In genomic region chr22:23495614-23496444, GRCh38 we compare ENCODE assay signal across 17 cellular contexts.
A peak's percentile ranks its signal among the peaks of the same experiment; 100 is the strongest.
DNase-seq lines count a peak whose midpoint lies in the region; ATAC-seq and TF ChIP-seq lines count a peak whose summit lies in the region.
"Had no signal": no experiment of that assay in that cellular context is flagged by ENCODE, and none has a peak within 500 bp of the region (broad histone marks: within the 10 kb centered on the region; RNA-seq: fewer than 3 reads in every experiment).

No MANE protein-coding gene starts in this region.

- peak; percentile 21 for ATAC-seq in activated T-helper 17 cell treated with anti-CD3 and anti-CD28 coated beads, Interleukin-2, amount 50 U/mL, for 72 hours (replicated peaks)
- ATAC-seq in left ventricle myocardium superior = no peak
- ATAC-seq: Panc1 had no signal

- H3K4me1 Mint-ChIP-seq in T-helper 1 cell treated with Interleukin-12 subunit alpha and Interleukin-12 subunit beta and Interleukin-4 antibody, amounts not matched to agents 30 μg/mL and 1 μg/mL, for 36 hours (ENCODE audit: low read depth) = peaks cover 6% of the 10 kb centered on the region
- peaks cover 8% of the 10 kb centered on the region for H3K4me1 Mint-ChIP-seq in activated T-helper 17 cell treated with anti-CD3 and anti-CD28 coated beads, Interleukin-2, amount 50 U/mL, for 72 hours
- peaks cover 2% of the 10 kb centered on the region for H3K4me1 Mint-ChIP-seq in glutamatergic neuron (ENCODE audit: low read depth, unreplicated experiment)
- H3K4me1 Mint-ChIP-seq: B cell had no signal

- no peaks in the 10 kb centered on the region for H3K36me3 Mint-ChIP-seq in T-helper 1 cell treated with Interleukin-12 subunit alpha and Interleukin-12 subunit beta and Interleukin-4 antibody, amounts not matched to agents 30 μg/mL and 1 μg/mL, for 36 hours (ENCODE audit: low read depth)
- H3K36me3 Mint-ChIP-seq in activated T-helper 17 cell treated with anti-CD3 and anti-CD28 coated beads, Interleukin-2, amount 50 U/mL, for 72 hours (ENCODE audit: low read depth) = no peaks in the 10 kb centered on the region
- H3K36me3 Mint-ChIP-seq in glutamatergic neuron (ENCODE audit: unreplicated experiment) = no peaks in the 10 kb centered on the region

- peak overlapping the region; percentile 76 for H3K27ac Mint-ChIP-seq in T-helper 1 cell treated with Interleukin-12 subunit alpha and Interleukin-12 subunit beta and Interleukin-4 antibody, amounts not matched to agents 30 μg/mL and 1 μg/mL, for 36 hours
- H3K27ac Mint-ChIP-seq in activated T-helper 17 cell treated with anti-CD3 and anti-CD28 coated beads, Interleukin-2, amount 50 U/mL, for 72 hours = peak overlapping the region; percentile 90
- H3K27ac Mint-ChIP-seq in glutamatergic neuron (ENCODE audit: unreplicated experiment) = no peak overlapping the region
- H3K27ac Mint-ChIP-seq: B cell, progenitor cell of endocrine pancreas had no signal

- no peaks in the 10 kb centered on the region for H3K9me3 Mint-ChIP-seq in T-helper 1 cell treated with Interleukin-12 subunit alpha and Interleukin-12 subunit beta and Interleukin-4 antibody, amounts not matched to agents 30 μg/mL and 1 μg/mL, for 36 hours
- no peaks in the 10 kb centered on the region for H3K9me3 Mint-ChIP-seq in activated T-helper 17 cell treated with anti-CD3 and anti-CD28 coated beads, Interleukin-2, amount 50 U/mL, for 72 hours
- peaks cover 6% of the 10 kb centered on the region for H3K9me3 Mint-ChIP-seq in glutamatergic neuron (ENCODE audit: unreplicated experiment)

- H3K27me3 ChIP-seq in osteoblast (ENCODE audit: insufficient read depth, low read length) = no peaks in the 10 kb centered on the region

- no peaks in the 10 kb centered on the region for H3K9me3 ChIP-seq in osteoblast (ENCODE audit: low read depth, low read length)
- H3K9me3 ChIP-seq: esophagus squamous epithelium had no signal

- no peak overlapping the region for H2AFZ ChIP-seq in osteoblast (ENCODE audit: low read length)

- no peaks in the 10 kb centered on the region for H3K79me2 ChIP-seq in osteoblast (ENCODE audit: insufficient read depth, low read length)

- H3K27ac ChIP-seq in osteoblast (ENCODE audit: low read depth, low read length) = no peak overlapping the region
- H3K27ac ChIP-seq: 22Rv1, esophagus squamous epithelium had no signal

- TF ChIP-seq CTCF in osteoblast (IDR thresholded peaks at IDR 0.05; ENCODE audit: extremely low read depth, low read depth, low read length) (no peak), glutamatergic neuron (IDR thresholded peaks at IDR 0.05; ENCODE audit: partially characterized antibody, unreplicated experiment) (no peak)

- no peaks in the 10 kb centered on the region for H3K4me1 ChIP-seq in osteoblast (ENCODE audit: insufficient read depth, low read length)

- no peak for DNase-seq in T-helper 1 cell
- DNase-seq in Jurkat, Clone E6-1 (ENCODE audit: low read depth, low spot score) = peak; percentile 90
- peak; percentile 22 for DNase-seq in osteoblast (ENCODE audit: insufficient read length, low spot score, missing footprints)
- DNase-seq in left ventricle myocardium superior = no peak
- no peak for DNase-seq in glutamatergic neuron
- no peak for DNase-seq in NCI-H82 (lab: John Stamatoyannopoulos, UW)
- DNase-seq: activated CD4-positive, alpha-beta T cell treated with anti-CD3 and anti-CD28 coated beads, Interleukin-2, amount 50 U/mL, for 4 hours; effector CD4-positive, alpha-beta T cell; esophagus squamous epithelium; NCI-H2171; stimulated activated CD4-positive, alpha-beta T cell treated with anti-CD3 and anti-CD28 coated beads, Interleukin-2, amount 100 ng/mL, for 48 hours had no signal

- no peak overlapping the region for H3K4me2 ChIP-seq in osteoblast (ENCODE audit: insufficient read depth, low read length)

- intact Hi-C loops in left ventricle myocardium superior (cut with micrococcal nuclease) = no loop called here

- no peak overlapping the region for H3K4me3 ChIP-seq in Jurkat, Clone E6-1 (ENCODE audit: low read length)
- H3K4me3 ChIP-seq in osteoblast (ENCODE audit: insufficient read depth, low read length) = no peak overlapping the region
- H3K4me3 ChIP-seq: esophagus squamous epithelium had no signal

- peaks cover 3% of the 10 kb centered on the region for H3K27me3 Mint-ChIP-seq in T-helper 1 cell treated with Interleukin-12 subunit alpha and Interleukin-12 subunit beta and Interleukin-4 antibody, amounts not matched to agents 30 μg/mL and 1 μg/mL, for 36 hours (ENCODE audit: low read depth)
- peaks cover 4% of the 10 kb centered on the region for H3K27me3 Mint-ChIP-seq in activated T-helper 17 cell treated with anti-CD3 and anti-CD28 coated beads, Interleukin-2, amount 50 U/mL, for 72 hours
- H3K27me3 Mint-ChIP-seq in glutamatergic neuron (ENCODE audit: unreplicated experiment) = no peaks in the 10 kb centered on the region
- H3K27me3 Mint-ChIP-seq: progenitor cell of endocrine pancreas had no signal

- no peak overlapping the region for H3K4me3 Mint-ChIP-seq in T-helper 1 cell treated with Interleukin-12 subunit alpha and Interleukin-12 subunit beta and Interleukin-4 antibody, amounts not matched to agents 30 μg/mL and 1 μg/mL, for 36 hours
- no peak overlapping the region for H3K4me3 Mint-ChIP-seq in activated T-helper 17 cell treated with anti-CD3 and anti-CD28 coated beads, Interleukin-2, amount 50 U/mL, for 72 hours
- H3K4me3 Mint-ChIP-seq in glutamatergic neuron (ENCODE audit: unreplicated experiment) = no peak overlapping the region
- H3K4me3 Mint-ChIP-seq: B cell had no signal

- no peaks in the 10 kb centered on the region for H3K36me3 ChIP-seq in osteoblast (ENCODE audit: insufficient read depth, low read length)
- H3K36me3 ChIP-seq: esophagus squamous epithelium had no signal

- no peaks in the 10 kb centered on the region for H4K20me1 ChIP-seq in osteoblast (ENCODE audit: insufficient read depth, low read length)

Comparison
In these comparisons a context has a peak if more than half of its experiments do, and no peak if none do; other contexts are left out.
1. DNase-seq: peak in Jurkat, Clone E6-1 (single experiment) and osteoblast (single experiment); none in T-helper 1 cell (0 of 5), left ventricle myocardium superior (single experiment), glutamatergic neuron (single experiment) and NCI-H82 (single experiment).